Comparison of ENCODE assay signal across 8 cellular contexts in genomic region chr12:49828143-49829091, GRCh38. TPM values are rescaled to one million over a fixed set of nuclear protein-coding genes. Genes with fewer than 3 reads are reported as not detected.
DNase-seq lines count a peak whose midpoint lies in the region; ATAC-seq and TF ChIP-seq lines count a peak whose summit lies in the region.

A gene with protein sequence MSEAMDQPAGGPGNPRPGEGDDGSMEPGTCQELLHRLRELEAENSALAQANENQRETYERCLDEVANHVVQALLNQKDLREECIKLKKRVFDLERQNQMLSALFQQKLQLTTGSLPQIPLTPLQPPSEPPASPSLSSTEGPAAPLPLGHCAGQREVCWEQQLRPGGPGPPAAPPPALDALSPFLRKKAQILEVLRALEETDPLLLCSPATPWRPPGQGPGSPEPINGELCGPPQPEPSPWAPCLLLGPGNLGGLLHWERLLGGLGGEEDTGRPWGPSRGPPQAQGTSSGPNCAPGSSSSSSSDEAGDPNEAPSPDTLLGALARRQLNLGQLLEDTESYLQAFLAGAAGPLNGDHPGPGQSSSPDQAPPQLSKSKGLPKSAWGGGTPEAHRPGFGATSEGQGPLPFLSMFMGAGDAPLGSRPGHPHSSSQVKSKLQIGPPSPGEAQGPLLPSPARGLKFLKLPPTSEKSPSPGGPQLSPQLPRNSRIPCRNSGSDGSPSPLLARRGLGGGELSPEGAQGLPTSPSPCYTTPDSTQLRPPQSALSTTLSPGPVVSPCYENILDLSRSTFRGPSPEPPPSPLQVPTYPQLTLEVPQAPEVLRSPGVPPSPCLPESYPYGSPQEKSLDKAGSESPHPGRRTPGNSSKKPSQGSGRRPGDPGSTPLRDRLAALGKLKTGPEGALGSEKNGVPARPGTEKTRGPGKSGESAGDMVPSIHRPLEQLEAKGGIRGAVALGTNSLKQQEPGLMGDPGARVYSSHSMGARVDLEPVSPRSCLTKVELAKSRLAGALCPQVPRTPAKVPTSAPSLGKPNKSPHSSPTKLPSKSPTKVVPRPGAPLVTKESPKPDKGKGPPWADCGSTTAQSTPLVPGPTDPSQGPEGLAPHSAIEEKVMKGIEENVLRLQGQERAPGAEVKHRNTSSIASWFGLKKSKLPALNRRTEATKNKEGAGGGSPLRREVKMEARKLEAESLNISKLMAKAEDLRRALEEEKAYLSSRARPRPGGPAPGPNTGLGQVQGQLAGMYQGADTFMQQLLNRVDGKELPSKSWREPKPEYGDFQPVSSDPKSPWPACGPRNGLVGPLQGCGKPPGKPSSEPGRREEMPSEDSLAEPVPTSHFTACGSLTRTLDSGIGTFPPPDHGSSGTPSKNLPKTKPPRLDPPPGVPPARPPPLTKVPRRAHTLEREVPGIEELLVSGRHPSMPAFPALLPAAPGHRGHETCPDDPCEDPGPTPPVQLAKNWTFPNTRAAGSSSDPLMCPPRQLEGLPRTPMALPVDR (N-terminal part only) (minus strand): TSS chr12:49828413. CDS start chr12:49804044, 24,369 bp downstream.

- H3K36me3 Mint-ChIP-seq in T-helper 1 cell treated with Interleukin-12 subunit alpha and Interleukin-12 subunit beta and Interleukin-4 antibody, amounts not matched to agents 30 μg/mL and 1 μg/mL, for 36 hours (ENCODE audit: low read depth) = peaks cover 2% of the 10 kb centered on the region

- peaks cover 59% of the 10 kb centered on the region for H3K4me1 ChIP-seq in left ventricle myocardium inferior
- H3K4me1 ChIP-seq in psoas muscle = peaks cover 38% of the 10 kb centered on the region
- no peaks in the 10 kb centered on the region for H3K4me1 ChIP-seq in urinary bladder (ENCODE audit: insufficient read depth)

- H3K36me3 ChIP-seq in left ventricle myocardium inferior (no peaks in the 10 kb centered on the region), psoas muscle (ENCODE audit: insufficient read depth in 1 of 2, low read depth in 1 of 2) (peaks cover 0 to 4% of the 10 kb centered on the region in 2 donors), urinary bladder (ENCODE audit: insufficient read depth) (no peaks in the 10 kb centered on the region)

- intact Hi-C loops in left ventricle myocardium inferior (cut with micrococcal nuclease) (no loop called here), psoas muscle (cut with DNase I) (no loop called here)

- H3K4me3 ChIP-seq in left ventricle myocardium inferior (peak within 1 kb of the TSS; percentile 96), psoas muscle (peak within 1 kb of the TSS; percentile 91), urinary bladder (ENCODE audit: low read depth, low read length) (peak within 1 kb of the TSS; percentile 93)

- H3K27me3 ChIP-seq in left ventricle myocardium inferior (ENCODE audit: low read depth) (no peaks in the 10 kb centered on the region), psoas muscle (ENCODE audit: insufficient read depth in 3 of 3, low read length in 2 of 3) (no peaks in the 10 kb centered on the region)

- H3K4me1 Mint-ChIP-seq in T-helper 1 cell treated with Interleukin-12 subunit alpha and Interleukin-12 subunit beta and Interleukin-4 antibody, amounts not matched to agents 30 μg/mL and 1 μg/mL, for 36 hours (ENCODE audit: low read depth) = peaks cover 11% of the 10 kb centered on the region

- H3K9me3 ChIP-seq in left ventricle myocardium inferior (replicated peaks) (no peaks in the 10 kb centered on the region), psoas muscle (no peaks in the 10 kb centered on the region)

- in situ Hi-C loops in GM13976 (cut with MboI; ENCODE audit: low sequenced_read_pairs, unreplicated experiment) = no loop called here

- H3K4me3 Mint-ChIP-seq in T-helper 1 cell treated with Interleukin-12 subunit alpha and Interleukin-12 subunit beta and Interleukin-4 antibody, amounts not matched to agents 30 μg/mL and 1 μg/mL, for 36 hours = peak within 1 kb of the TSS; percentile 94

- peaks cover 27% of the 10 kb centered on the region for H3K27me3 Mint-ChIP-seq in T-helper 1 cell treated with Interleukin-12 subunit alpha and Interleukin-12 subunit beta and Interleukin-4 antibody, amounts not matched to agents 30 μg/mL and 1 μg/mL, for 36 hours (ENCODE audit: low read depth)

- H3K27ac Mint-ChIP-seq in T-helper 1 cell treated with Interleukin-12 subunit alpha and Interleukin-12 subunit beta and Interleukin-4 antibody, amounts not matched to agents 30 μg/mL and 1 μg/mL, for 36 hours = peak within 1 kb of the TSS; percentile 49

- DNase-seq in GM13976 (ENCODE audit: low spot score) (peak; percentile 99), NCI-H1694 (lab: John Stamatoyannopoulos, UW) (peak; percentile 81), left ventricle myocardium inferior (peak; percentile 98), psoas muscle (peak; percentile 97 to 98)

- ATAC-seq in HG02870 (IDR thresholded peaks at IDR 0.05; ENCODE audit: unreplicated experiment) (peak; percentile 81), psoas muscle (peak; percentile 95 to 97 (median 96))

- H3K9me3 Mint-ChIP-seq in T-helper 1 cell treated with Interleukin-12 subunit alpha and Interleukin-12 subunit beta and Interleukin-4 antibody, amounts not matched to agents 30 μg/mL and 1 μg/mL, for 36 hours = no peaks in the 10 kb centered on the region

- TF ChIP-seq CTCF in GM13976 (IDR thresholded peaks at IDR 0.05; ENCODE audit: borderline replicate concordance, control extremely low read depth, extremely low read depth, insufficient read depth, missing control alignments) = no peak
- TF ChIP-seq CTCF in left ventricle myocardium inferior (IDR thresholded peaks at IDR 0.05; ENCODE audit: borderline replicate concordance) = no peak
- TF ChIP-seq CTCF in psoas muscle (IDR thresholded peaks at IDR 0.05) = no peak

- 1% methylated on average over 47 to 60 of the region's 60 CpGs for WGBS in psoas muscle, 3 donors
- under 1% methylated on average over 60 of the region's 60 CpGs for WGBS in urinary bladder

- H3K27ac ChIP-seq in angular gyrus (ENCODE audit: low read depth, low read length) (peak within 1 kb of the TSS; percentile 79), left ventricle myocardium inferior (replicated peaks) (peak within 1 kb of the TSS; percentile 98), psoas muscle (peak within 1 kb of the TSS; percentile 91), urinary bladder (ENCODE audit: low read depth) (peak within 1 kb of the TSS; percentile 64)

RNA-seq across cellular contexts. Expression of the gene that starts here (rescaled TPM):
- 25.5 TPM for total RNA-seq in left ventricle myocardium inferior
- 10 to 100 TPM; 11.7 to 16.5 (median 12.8) TPM for total RNA-seq in psoas muscle
- 1 to 10 TPM; 6.8 to 7.8 (median 7.1) TPM for polyA plus RNA-seq in psoas muscle
- 13.3 TPM for total RNA-seq in urinary bladder
- polyA plus RNA-seq in urinary bladder = 14.1 TPM

Comparison
In these comparisons a context has a peak if more than half of its experiments do, and no peak if none do; other contexts are left out.
1. Peak in every context shown above with its lines: DNase-seq, ATAC-seq, H3K4me3 ChIP-seq and H3K27ac ChIP-seq.